ENCODE assay signal across 22 cellular contexts in the genomic region with DNA sequence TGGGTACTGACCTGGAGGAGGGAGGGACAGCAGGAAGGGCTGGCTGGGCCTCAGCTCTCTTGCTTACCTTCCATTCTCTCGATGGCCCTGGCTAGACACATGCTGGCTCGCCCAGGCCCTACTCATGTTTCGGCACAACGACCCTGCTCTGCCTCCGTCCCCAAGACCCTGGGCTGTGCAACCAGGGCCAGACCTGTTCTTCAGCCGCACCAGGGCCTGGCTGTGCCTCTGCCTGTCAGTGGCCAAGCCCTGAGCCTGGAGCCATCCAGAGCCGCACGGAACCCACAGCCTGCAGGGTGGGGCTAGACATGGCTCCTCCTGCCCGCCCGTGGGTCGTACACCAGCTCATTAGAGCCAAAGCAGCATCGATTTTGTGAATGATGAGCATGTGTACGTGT.
"Had no signal": no experiment of that assay in that cellular context is flagged by ENCODE, and none has a peak within 500 bp of the region (broad histone marks: within the 10 kb centered on the region; RNA-seq: fewer than 3 reads in every experiment).

No MANE protein-coding gene starts in this region.

- H3K27ac ChIP-seq: coronary artery, esophagus squamous epithelium, lower lobe of right lung, parathyroid adenoma, sigmoid colon, testis, upper lobe of left lung, uterus had no signal

- H3K36me3 ChIP-seq: esophagus squamous epithelium, lower lobe of right lung, sigmoid colon, stomach, tibial artery, upper lobe of left lung, uterus had no signal

- H3K9ac ChIP-seq: parathyroid adenoma had no signal

- H3K4me1 ChIP-seq: lower lobe of right lung, parathyroid adenoma, testis, uterus had no signal

- H3K9me3 ChIP-seq: esophagus squamous epithelium, sigmoid colon, testis, upper lobe of left lung, uterus had no signal

- DNase-seq: dermis blood vessel endothelial cell; effector memory CD4-positive, alpha-beta T cell; erythroblast; esophagus squamous epithelium; foreskin melanocyte; head of caudate nucleus; left ventricle myocardium superior; lower lobe of right lung; naive thymus-derived CD8-positive, alpha-beta T cell; nephron progenitor cell; sigmoid colon; stimulated activated CD4-positive, alpha-beta T cell treated with anti-CD3 and anti-CD28 coated beads, Interleukin-2, amount 100 ng/mL, for 24 hours; stimulated activated CD4-positive, alpha-beta T cell treated with anti-CD3 and anti-CD28 coated beads, Interleukin-4, amount 100 ng/mL, for 24 hours; stimulated activated naive CD4-positive, alpha-beta T cell treated with Interleukin-2 at 50 U/mL for 16 hours; testis; tibial artery; uterus had no signal

- FAIRE-seq: keratinocyte had no signal

- H2AFZ ChIP-seq: parathyroid adenoma had no signal

- H3K4me3 ChIP-seq: coronary artery, esophagus squamous epithelium, lower lobe of right lung, sigmoid colon, stomach, testis, tibial artery, upper lobe of left lung, uterus had no signal

- H3K27me3 ChIP-seq: sigmoid colon, testis, tibial artery, upper lobe of left lung, uterus had no signal

- H3K79me2 ChIP-seq: parathyroid adenoma had no signal
